22 cellular contexts compared by ENCODE assay signal in genomic region chr10:94024407-94024806, GRCh38.
"Had no signal": no experiment of that assay in that cellular context is flagged by ENCODE, and none has a peak within 500 bp of the region (broad histone marks: within the 10 kb centered on the region; RNA-seq: fewer than 3 reads in every experiment).

No MANE protein-coding gene starts in this region.

- H3K4me2 ChIP-seq: hepatocyte had no signal

- H3K9me3 ChIP-seq: colonic mucosa had no signal

- H3K4me1 ChIP-seq: colonic mucosa, esophagus muscularis mucosa, foreskin keratinocyte, gastroesophageal sphincter, left lung, lower lobe of right lung had no signal

- H3K27me3 Mint-ChIP-seq: dendritic cell treated with granulocyte-macrophage colony-stimulating factor and Interleukin-4, amounts not matched to agents 40 ng/mL and 50 ng/mL, for 4 days; effector memory CD8-positive, alpha-beta T cell had no signal

- H3K27ac ChIP-seq: colonic mucosa, esophagus muscularis mucosa, foreskin keratinocyte, gastroesophageal sphincter, heart left ventricle, hepatocyte, left lung, lower lobe of right lung had no signal

- H3K4me1 Mint-ChIP-seq: immature natural killer cell, mesothelial cell of epicardium had no signal

- DNase-seq: colonic mucosa; cortex of kidney; effector CD8-positive, alpha-beta T cell; effector memory CD8-positive, alpha-beta T cell; foreskin keratinocyte; heart left ventricle; hypothalamus; immature natural killer cell; left cardiac atrium; left lung; left ventricle myocardium superior; lower lobe of right lung; mesenchymal stem cell; mucosa of descending colon had no signal

- ATAC-seq: effector memory CD8-positive, alpha-beta T cell; foreskin keratinocyte; gastroesophageal sphincter; heart left ventricle; left cardiac atrium; left ventricle myocardium superior; lower lobe of right lung had no signal

- H3K36me3 Mint-ChIP-seq: immature natural killer cell had no signal

- FAIRE-seq: endothelial cell of umbilical vein, frontal cortex, keratinocyte had no signal

- H3K4me3 ChIP-seq: colonic mucosa, esophagus muscularis mucosa, gastroesophageal sphincter, heart left ventricle, hepatocyte, left lung, lower lobe of right lung, mucosa of descending colon had no signal

- H3K27ac Mint-ChIP-seq: dendritic cell treated with granulocyte-macrophage colony-stimulating factor and Interleukin-4, amounts not matched to agents 40 ng/mL and 50 ng/mL, for 4 days; effector memory CD8-positive, alpha-beta T cell; immature natural killer cell; mesothelial cell of epicardium had no signal

- H3K4me3 Mint-ChIP-seq: dendritic cell treated with granulocyte-macrophage colony-stimulating factor and Interleukin-4, amounts not matched to agents 40 ng/mL and 50 ng/mL, for 4 days; effector memory CD8-positive, alpha-beta T cell; immature natural killer cell; mesothelial cell of epicardium had no signal
